ENCODE assay signal across 16 cellular contexts in genomic region chr7:132475037-132475668, GRCh38.
DNase-seq lines count a peak whose midpoint lies in the region; ATAC-seq and TF ChIP-seq lines count a peak whose summit lies in the region.
"Had no signal": no experiment of that assay in that cellular context is flagged by ENCODE, and none has a peak within 500 bp of the region (broad histone marks: within the 10 kb centered on the region; RNA-seq: fewer than 3 reads in every experiment).

No MANE protein-coding gene starts in this region.

- peak overlapping the region; percentile 64 for H3K4me2 ChIP-seq in GM23338
- H3K4me2 ChIP-seq in neural progenitor cell, result peak overlapping the region; percentile 72

- peak; percentile 61 for ATAC-seq in GM23338

- no peaks in the 10 kb centered on the region for H3K9me3 ChIP-seq in neural progenitor cell (ENCODE audit: low read depth)

- H3K9me2 ChIP-seq in GM23338 (ENCODE audit: insufficient read depth), result no peaks in the 10 kb centered on the region

- H3K4me1 Mint-ChIP-seq in GM23338, result peaks cover 43% of the 10 kb centered on the region
- H3K4me1 Mint-ChIP-seq in glutamatergic neuron (ENCODE audit: low read depth, unreplicated experiment), result peaks cover 53% of the 10 kb centered on the region
- H3K4me1 Mint-ChIP-seq in neural progenitor cell, result peaks cover 34% of the 10 kb centered on the region

- H3K9me3 Mint-ChIP-seq in GM23338, result no peaks in the 10 kb centered on the region
- peaks cover 12% of the 10 kb centered on the region for H3K9me3 Mint-ChIP-seq in glutamatergic neuron (ENCODE audit: unreplicated experiment)
- no peaks in the 10 kb centered on the region for H3K9me3 Mint-ChIP-seq in neural progenitor cell
- H3K9me3 Mint-ChIP-seq: CD4-positive, alpha-beta memory T cell; HFFc6 had no signal

- H3K4me3 ChIP-seq in GM23338 (peak overlapping the region; percentile 29), neural progenitor cell (peak overlapping the region; percentile 11)

- H3K27ac Mint-ChIP-seq in GM23338 (no peak overlapping the region), glutamatergic neuron (ENCODE audit: unreplicated experiment) (peak overlapping the region; percentile 97), neural progenitor cell (peak overlapping the region; percentile 48)
- H3K27ac Mint-ChIP-seq: HFFc6 had no signal

- no peak overlapping the region for H3K9ac ChIP-seq in neural progenitor cell

- H3K27ac ChIP-seq in GM23338 (ENCODE audit: low read depth) (no peak overlapping the region), neural progenitor cell (no peak overlapping the region)

- peak overlapping the region; percentile 83 for H2AFZ ChIP-seq in GM23338
- H2AFZ ChIP-seq in neural progenitor cell (replicated peaks), result no peak overlapping the region

- H4K20me1 ChIP-seq in GM23338 (replicated peaks; ENCODE audit: insufficient read depth) (no peaks in the 10 kb centered on the region), neural progenitor cell (ENCODE audit: low read depth) (no peaks in the 10 kb centered on the region)

- H3K36me3 Mint-ChIP-seq in GM23338 (ENCODE audit: low read depth), result no peaks in the 10 kb centered on the region
- H3K36me3 Mint-ChIP-seq in glutamatergic neuron (ENCODE audit: unreplicated experiment), result peaks cover 5% of the 10 kb centered on the region
- no peaks in the 10 kb centered on the region for H3K36me3 Mint-ChIP-seq in neural progenitor cell
- H3K36me3 Mint-ChIP-seq: CD4-positive, alpha-beta memory T cell had no signal

- H3F3A ChIP-seq in GM23338 (replicated peaks; ENCODE audit: low read depth) (no peaks in the 10 kb centered on the region), neural progenitor cell (ENCODE audit: low read depth) (peaks cover 8% of the 10 kb centered on the region)

- H3K4me3 Mint-ChIP-seq in GM23338 (peak overlapping the region; percentile 48), glutamatergic neuron (ENCODE audit: unreplicated experiment) (peak overlapping the region; percentile 79), neural progenitor cell (peak overlapping the region; percentile 57)
- H3K4me3 Mint-ChIP-seq: HFFc6 had no signal

- DNase-seq in GM23338 (ENCODE audit: low spot score), result peak; percentile 18
- peak; percentile 45 for DNase-seq in SK-N-DZ (ENCODE audit: low spot score)
- DNase-seq in glutamatergic neuron, result no peak
- peak; percentile 39 for DNase-seq in neural progenitor cell (ENCODE audit: low spot score)
- no peak for DNase-seq in activated CD4-positive, CD25-positive, alpha-beta regulatory T cell treated with anti-CD3 and anti-CD28 coated beads, Interleukin-2, amount 50 U/mL, for 72 hours
- DNase-seq in stimulated activated CD4-positive, alpha-beta T cell treated with anti-CD3 and anti-CD28 coated beads, Interleukin-2, amount 100 ng/mL, for 48 hours, result no peak
- DNase-seq in GM19240 (ENCODE audit: insufficient read length, low spot score), result no peak
- DNase-seq: ACHN, DMS79 treated with DMSO at 0.1 percent for 48 hours, GDM1, HFFc6, Karpas-422, MM.1S, NCI-H1105, NCI-H1694 treated with DMSO at 0.1 percent for 48 hours had no signal

- peaks cover 24% of the 10 kb centered on the region for H3K4me1 ChIP-seq in GM23338 (ENCODE audit: insufficient read depth)
- peaks cover 28% of the 10 kb centered on the region for H3K4me1 ChIP-seq in neural progenitor cell

- H3K36me3 ChIP-seq in GM23338 (ENCODE audit: insufficient read depth) (no peaks in the 10 kb centered on the region), neural progenitor cell (no peaks in the 10 kb centered on the region)

- H3K79me2 ChIP-seq in GM23338 (replicated peaks; ENCODE audit: insufficient read depth) (no peaks in the 10 kb centered on the region), neural progenitor cell (ENCODE audit: low read depth) (no peaks in the 10 kb centered on the region)

- H3K27me3 Mint-ChIP-seq in GM23338 (ENCODE audit: insufficient read depth, low read depth, poor library complexity), result peaks cover 2% of the 10 kb centered on the region
- peaks cover 19% of the 10 kb centered on the region for H3K27me3 Mint-ChIP-seq in glutamatergic neuron (ENCODE audit: unreplicated experiment)
- peaks cover 16% of the 10 kb centered on the region for H3K27me3 Mint-ChIP-seq in neural progenitor cell (ENCODE audit: insufficient read depth, low read depth)

- H3K27me3 ChIP-seq in GM23338 (ENCODE audit: insufficient read depth) (no peaks in the 10 kb centered on the region), neural progenitor cell (no peaks in the 10 kb centered on the region)

- TF ChIP-seq CTCF in GM23338 (conservative IDR thresholded peaks at IDR 0.05; ENCODE audit: low read depth in 2 of 2) (no peak), glutamatergic neuron (IDR thresholded peaks at IDR 0.05; ENCODE audit: partially characterized antibody, unreplicated experiment) (no peak), neural progenitor cell (IDR thresholded peaks at IDR 0.05) (no peak)

TF ChIP-seq in GM23338, 12 proteins besides CTCF, POLR2A, EP300 and RAD21:
- TF ChIP-seq JUNB (IDR thresholded peaks at IDR 0.05; ENCODE audit: unreplicated experiment) (no peak), EZH2phosphoT487 (IDR thresholded peaks at IDR 0.05; ENCODE audit: unreplicated experiment) (no peak), ZNF331 (CRISPR knock-in tag; IDR thresholded peaks at IDR 0.05; ENCODE audit: low read depth) (no peak)
- TF ChIP-seq, protein P1, sequence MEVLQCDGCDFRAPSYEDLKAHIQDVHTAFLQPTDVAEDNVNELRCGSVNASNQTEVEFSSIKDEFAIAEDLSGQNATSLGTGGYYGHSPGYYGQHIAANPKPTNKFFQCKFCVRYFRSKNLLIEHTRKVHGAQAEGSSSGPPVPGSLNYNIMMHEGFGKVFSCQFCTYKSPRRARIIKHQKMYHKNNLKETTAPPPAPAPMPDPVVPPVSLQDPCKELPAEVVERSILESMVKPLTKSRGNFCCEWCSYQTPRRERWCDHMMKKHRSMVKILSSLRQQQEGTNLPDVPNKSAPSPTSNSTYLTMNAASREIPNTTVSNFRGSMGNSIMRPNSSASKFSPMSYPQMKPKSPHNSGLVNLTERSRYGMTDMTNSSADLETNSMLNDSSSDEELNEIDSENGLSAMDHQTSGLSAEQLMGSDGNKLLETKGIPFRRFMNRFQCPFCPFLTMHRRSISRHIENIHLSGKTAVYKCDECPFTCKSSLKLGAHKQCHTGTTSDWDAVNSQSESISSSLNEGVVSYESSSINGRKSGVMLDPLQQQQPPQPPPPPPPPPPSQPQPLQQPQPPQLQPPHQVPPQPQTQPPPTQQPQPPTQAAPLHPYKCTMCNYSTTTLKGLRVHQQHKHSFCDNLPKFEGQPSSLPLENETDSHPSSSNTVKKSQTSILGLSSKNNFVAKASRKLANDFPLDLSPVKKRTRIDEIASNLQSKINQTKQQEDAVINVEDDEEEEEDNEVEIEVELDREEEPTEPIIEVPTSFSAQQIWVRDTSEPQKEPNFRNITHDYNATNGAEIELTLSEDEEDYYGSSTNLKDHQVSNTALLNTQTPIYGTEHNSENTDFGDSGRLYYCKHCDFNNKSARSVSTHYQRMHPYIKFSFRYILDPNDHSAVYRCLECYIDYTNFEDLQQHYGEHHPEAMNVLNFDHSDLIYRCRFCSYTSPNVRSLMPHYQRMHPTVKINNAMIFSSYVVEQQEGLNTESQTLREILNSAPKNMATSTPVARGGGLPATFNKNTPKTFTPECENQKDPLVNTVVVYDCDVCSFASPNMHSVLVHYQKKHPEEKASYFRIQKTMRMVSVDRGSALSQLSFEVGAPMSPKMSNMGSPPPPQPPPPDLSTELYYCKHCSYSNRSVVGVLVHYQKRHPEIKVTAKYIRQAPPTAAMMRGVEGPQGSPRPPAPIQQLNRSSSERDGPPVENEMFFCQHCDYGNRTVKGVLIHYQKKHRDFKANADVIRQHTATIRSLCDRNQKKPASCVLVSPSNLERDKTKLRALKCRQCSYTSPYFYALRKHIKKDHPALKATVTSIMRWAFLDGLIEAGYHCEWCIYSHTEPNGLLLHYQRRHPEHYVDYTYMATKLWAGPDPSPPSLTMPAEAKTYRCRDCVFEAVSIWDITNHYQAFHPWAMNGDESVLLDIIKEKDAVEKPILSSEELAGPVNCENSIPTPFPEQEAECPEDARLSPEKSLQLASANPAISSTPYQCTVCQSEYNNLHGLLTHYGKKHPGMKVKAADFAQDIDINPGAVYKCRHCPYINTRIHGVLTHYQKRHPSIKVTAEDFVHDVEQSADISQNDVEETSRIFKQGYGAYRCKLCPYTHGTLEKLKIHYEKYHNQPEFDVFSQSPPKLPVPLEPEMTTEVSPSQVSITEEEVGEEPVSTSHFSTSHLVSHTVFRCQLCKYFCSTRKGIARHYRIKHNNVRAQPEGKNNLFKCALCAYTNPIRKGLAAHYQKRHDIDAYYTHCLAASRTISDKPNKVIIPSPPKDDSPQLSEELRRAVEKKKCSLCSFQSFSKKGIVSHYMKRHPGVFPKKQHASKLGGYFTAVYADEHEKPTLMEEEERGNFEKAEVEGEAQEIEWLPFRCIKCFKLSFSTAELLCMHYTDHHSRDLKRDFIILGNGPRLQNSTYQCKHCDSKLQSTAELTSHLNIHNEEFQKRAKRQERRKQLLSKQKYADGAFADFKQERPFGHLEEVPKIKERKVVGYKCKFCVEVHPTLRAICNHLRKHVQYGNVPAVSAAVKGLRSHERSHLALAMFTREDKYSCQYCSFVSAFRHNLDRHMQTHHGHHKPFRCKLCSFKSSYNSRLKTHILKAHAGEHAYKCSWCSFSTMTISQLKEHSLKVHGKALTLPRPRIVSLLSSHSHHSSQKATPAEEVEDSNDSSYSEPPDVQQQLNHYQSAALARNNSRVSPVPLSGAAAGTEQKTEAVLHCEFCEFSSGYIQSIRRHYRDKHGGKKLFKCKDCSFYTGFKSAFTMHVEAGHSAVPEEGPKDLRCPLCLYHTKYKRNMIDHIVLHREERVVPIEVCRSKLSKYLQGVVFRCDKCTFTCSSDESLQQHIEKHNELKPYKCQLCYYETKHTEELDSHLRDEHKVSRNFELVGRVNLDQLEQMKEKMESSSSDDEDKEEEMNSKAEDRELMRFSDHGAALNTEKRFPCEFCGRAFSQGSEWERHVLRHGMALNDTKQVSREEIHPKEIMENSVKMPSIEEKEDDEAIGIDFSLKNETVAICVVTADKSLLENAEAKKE (CRISPR knock-in tag; IDR thresholded peaks at IDR 0.05), result no peak

Comparison
In these comparisons a context has a peak if more than half of its experiments do, and no peak if none do; other contexts are left out.
1. DNase-seq: peak in GM23338 (single experiment), SK-N-DZ (single experiment) and neural progenitor cell (single experiment); none in glutamatergic neuron (single experiment), activated CD4-positive, CD25-positive, alpha-beta regulatory T cell treated with anti-CD3 and anti-CD28 coated beads, Interleukin-2, amount 50 U/mL, for 72 hours (single experiment), stimulated activated CD4-positive, alpha-beta T cell treated with anti-CD3 and anti-CD28 coated beads, Interleukin-2, amount 100 ng/mL, for 48 hours (0 of 2) and GM19240 (single experiment).
2. Peak in every context shown above with its lines, with median percentiles within 50 percentile points of each other: H3K4me3 Mint-ChIP-seq.